ENCODE assay signal across 19 cellular contexts in the genomic region with DNA sequence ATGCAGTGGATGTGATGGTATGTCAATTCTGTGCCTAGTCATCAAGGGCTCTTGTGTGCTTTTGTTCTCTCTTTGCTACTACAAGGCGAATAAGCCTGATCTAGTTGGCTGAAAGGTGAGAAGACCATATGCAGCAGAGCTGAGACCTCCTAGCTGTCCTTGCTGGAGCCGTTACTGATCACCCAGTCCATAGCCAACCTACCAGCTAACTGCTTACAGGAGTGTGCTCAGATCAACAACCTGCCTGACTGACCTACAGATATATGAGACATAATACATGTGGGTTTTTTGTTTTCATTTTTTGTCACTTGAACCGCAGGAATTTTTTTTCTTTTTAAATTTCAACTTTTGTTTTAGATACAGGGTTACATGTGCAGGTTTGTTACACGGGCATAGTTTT. TPM values are rescaled to one million over a fixed set of nuclear protein-coding genes. Genes with fewer than 3 reads are reported as not detected.
DNase-seq lines count a peak whose midpoint lies in the region; ATAC-seq and TF ChIP-seq lines count a peak whose summit lies in the region.
"Had no signal": no experiment of that assay in that cellular context is flagged by ENCODE, and none has a peak within 500 bp of the region (broad histone marks: within the 10 kb centered on the region; RNA-seq: fewer than 3 reads in every experiment).

No MANE protein-coding gene starts in this region.

- no peaks in the 10 kb centered on the region for H3K36me3 ChIP-seq in body of pancreas (replicated peaks in 1 of 2; ENCODE audit: insufficient read depth in 1 of 2, low read depth in 2 of 2)
- H3K36me3 ChIP-seq: BLaER1 treated with 17β-estradiol and CSF1 and Interleukin-3, amounts not matched to agents 10 nM and 100 nM had no signal

- TF ChIP-seq CTCF in WTC11 (IDR thresholded peaks at IDR 0.05): no peak
- TF ChIP-seq CTCF in foreskin keratinocyte (conservative IDR thresholded peaks at IDR 0.05): no peak
- no peak for TF ChIP-seq CTCF in GM13977 (IDR thresholded peaks at IDR 0.05; ENCODE audit: extremely low read depth, insufficient read depth, missing control alignments)
- no peak for TF ChIP-seq CTCF in body of pancreas (IDR thresholded peaks at IDR 0.05)

- H3K9me3 Mint-ChIP-seq in WTC11: peaks cover 9% of the 10 kb centered on the region
- H3K9me3 Mint-ChIP-seq in stimulated activated effector memory CD8-positive, alpha-beta T cell treated with anti-CD3 and anti-CD28 coated beads, Interleukin-12 subunit alpha, Interleukin-12 subunit beta, amount 100 ng/mL, for 72 hours: no peaks in the 10 kb centered on the region
- H3K9me3 Mint-ChIP-seq: CD8-positive, alpha-beta T cell; IgD-negative memory B cell had no signal

- H3K4me1 ChIP-seq in foreskin keratinocyte: no peaks in the 10 kb centered on the region
- no peaks in the 10 kb centered on the region for H3K4me1 ChIP-seq in body of pancreas
- H3K4me1 ChIP-seq: BLaER1 treated with 17β-estradiol and CSF1 and Interleukin-3, amounts not matched to agents 10 nM and 100 nM had no signal

- 83 to 85% methylated on average over 4 of the region's 4 CpGs for WGBS in body of pancreas, 2 donors

- H3K27ac ChIP-seq in foreskin keratinocyte (no peak overlapping the region), body of pancreas (no peak overlapping the region)
- H3K27ac ChIP-seq: 22Rv1; BLaER1 treated with 17β-estradiol and CSF1 and Interleukin-3, amounts not matched to agents 10 nM and 100 nM; GM23248 had no signal

- H3K36me3 Mint-ChIP-seq in WTC11: peaks cover 6% of the 10 kb centered on the region; the same call in 1 of the 2 replicates
- H3K36me3 Mint-ChIP-seq in stimulated activated effector memory CD8-positive, alpha-beta T cell treated with anti-CD3 and anti-CD28 coated beads, Interleukin-12 subunit alpha, Interleukin-12 subunit beta, amount 100 ng/mL, for 72 hours: no peaks in the 10 kb centered on the region
- H3K36me3 Mint-ChIP-seq: CD8-positive, alpha-beta T cell; IgD-negative memory B cell had no signal

- ATAC-seq in WTC11 (peak; percentile 60), foreskin keratinocyte (peak; percentile 23), body of pancreas (no peak), Right ventricle myocardium inferior (no peak)
- ATAC-seq in stimulated activated effector memory CD8-positive, alpha-beta T cell treated with anti-CD3 and anti-CD28 coated beads, Interleukin-12 subunit alpha, Interleukin-12 subunit beta, amount 100 ng/mL, for 72 hours: peak; percentile 53
- ATAC-seq: CD8-positive, alpha-beta T cell; HepG2 had no signal

- intact Hi-C loops in body of pancreas (cut with DNase I): no loop called here
- intact Hi-C loops in Right ventricle myocardium inferior (cut with DNase I): no loop called here

- H3K27me3 ChIP-seq in foreskin keratinocyte (peaks cover 3% of the 10 kb centered on the region), body of pancreas (no peaks in the 10 kb centered on the region)
- H3K27me3 ChIP-seq: BLaER1 treated with 17β-estradiol and CSF1 and Interleukin-3, amounts not matched to agents 10 nM and 100 nM had no signal

- H3K4me1 Mint-ChIP-seq in WTC11: peaks cover 6% of the 10 kb centered on the region
- no peaks in the 10 kb centered on the region for H3K4me1 Mint-ChIP-seq in stimulated activated effector memory CD8-positive, alpha-beta T cell treated with anti-CD3 and anti-CD28 coated beads, Interleukin-12 subunit alpha, Interleukin-12 subunit beta, amount 100 ng/mL, for 72 hours
- H3K4me1 Mint-ChIP-seq: B cell, IgD-negative memory B cell had no signal

- in situ Hi-C loops in GM13977 (cut with MboI; ENCODE audit: low pct_unique_long_range_greater_than_20kb, low sequenced_read_pairs, unreplicated experiment): no loop called here

- H3K4me3 Mint-ChIP-seq in WTC11: no peak overlapping the region
- H3K4me3 Mint-ChIP-seq in stimulated activated effector memory CD8-positive, alpha-beta T cell treated with anti-CD3 and anti-CD28 coated beads, Interleukin-12 subunit alpha, Interleukin-12 subunit beta, amount 100 ng/mL, for 72 hours: no peak overlapping the region
- H3K4me3 Mint-ChIP-seq: B cell; CD8-positive, alpha-beta T cell; H9; IgD-negative memory B cell had no signal

- DNase-seq in NCI-H2029 treated with DMSO at 0.1 percent for 48 hours (lab: John Stamatoyannopoulos, UW) (peak; percentile 3), NCI-H2029 (lab: John Stamatoyannopoulos, UW) (no peak), WTC11 (ENCODE audit: low spot score) (no peak), foreskin keratinocyte (no peak), GM13977 (ENCODE audit: low spot score) (no peak), body of pancreas (no peak), Right ventricle myocardium inferior (ENCODE audit: missing footprints) (no peak)
- no peak for DNase-seq in stimulated activated effector memory CD8-positive, alpha-beta T cell treated with anti-CD3 and anti-CD28 coated beads, Interleukin-12 subunit alpha, Interleukin-12 subunit beta, amount 100 ng/mL, for 72 hours (ENCODE audit: low spot score in 2 of 2)
- DNase-seq: Calu3; CD8-positive, alpha-beta T cell; DMS79 treated with DMSO at 0.1 percent for 48 hours; GF-D8; GM23248; H9 had no signal

- no peak overlapping the region for H3K27ac Mint-ChIP-seq in WTC11
- no peak overlapping the region for H3K27ac Mint-ChIP-seq in stimulated activated effector memory CD8-positive, alpha-beta T cell treated with anti-CD3 and anti-CD28 coated beads, Interleukin-12 subunit alpha, Interleukin-12 subunit beta, amount 100 ng/mL, for 72 hours
- H3K27ac Mint-ChIP-seq: B cell; CD8-positive, alpha-beta T cell; H9; IgD-negative memory B cell had no signal

- no peaks in the 10 kb centered on the region for H3K27me3 Mint-ChIP-seq in WTC11 (ENCODE audit: low read depth)

- no peak for TF ChIP-seq POLR2A in body of pancreas (IDR thresholded peaks at IDR 0.05)

- H3K4me3 ChIP-seq in body of pancreas: no peak overlapping the region
- H3K4me3 ChIP-seq: BLaER1 treated with 17β-estradiol and CSF1 and Interleukin-3, amounts not matched to agents 10 nM and 100 nM; GM23248 had no signal

- CTCF ChIA-PET in WTC11 (lab: Charles Lee): no interaction called here

- H3K9me3 ChIP-seq in body of pancreas: no peaks in the 10 kb centered on the region

- POLR2A ChIA-PET in WTC11 (lab: Charles Lee): no interaction called here

TF ChIP-seq in WTC11, 78 proteins besides CTCF, POLR2A, EP300 and RAD21 (continues in another document):
- TF ChIP-seq ATF1 (CRISPR knock-in tag; IDR thresholded peaks at IDR 0.05): no peak
- TF ChIP-seq SMAD3 (CRISPR knock-in tag; IDR thresholded peaks at IDR 0.05; ENCODE audit: borderline replicate concordance): no peak
- TF ChIP-seq, protein P1, sequence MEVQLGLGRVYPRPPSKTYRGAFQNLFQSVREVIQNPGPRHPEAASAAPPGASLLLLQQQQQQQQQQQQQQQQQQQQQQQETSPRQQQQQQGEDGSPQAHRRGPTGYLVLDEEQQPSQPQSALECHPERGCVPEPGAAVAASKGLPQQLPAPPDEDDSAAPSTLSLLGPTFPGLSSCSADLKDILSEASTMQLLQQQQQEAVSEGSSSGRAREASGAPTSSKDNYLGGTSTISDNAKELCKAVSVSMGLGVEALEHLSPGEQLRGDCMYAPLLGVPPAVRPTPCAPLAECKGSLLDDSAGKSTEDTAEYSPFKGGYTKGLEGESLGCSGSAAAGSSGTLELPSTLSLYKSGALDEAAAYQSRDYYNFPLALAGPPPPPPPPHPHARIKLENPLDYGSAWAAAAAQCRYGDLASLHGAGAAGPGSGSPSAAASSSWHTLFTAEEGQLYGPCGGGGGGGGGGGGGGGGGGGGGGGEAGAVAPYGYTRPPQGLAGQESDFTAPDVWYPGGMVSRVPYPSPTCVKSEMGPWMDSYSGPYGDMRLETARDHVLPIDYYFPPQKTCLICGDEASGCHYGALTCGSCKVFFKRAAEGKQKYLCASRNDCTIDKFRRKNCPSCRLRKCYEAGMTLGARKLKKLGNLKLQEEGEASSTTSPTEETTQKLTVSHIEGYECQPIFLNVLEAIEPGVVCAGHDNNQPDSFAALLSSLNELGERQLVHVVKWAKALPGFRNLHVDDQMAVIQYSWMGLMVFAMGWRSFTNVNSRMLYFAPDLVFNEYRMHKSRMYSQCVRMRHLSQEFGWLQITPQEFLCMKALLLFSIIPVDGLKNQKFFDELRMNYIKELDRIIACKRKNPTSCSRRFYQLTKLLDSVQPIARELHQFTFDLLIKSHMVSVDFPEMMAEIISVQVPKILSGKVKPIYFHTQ (CRISPR knock-in tag; IDR thresholded peaks at IDR 0.05): no peak
- TF ChIP-seq, protein P2, sequence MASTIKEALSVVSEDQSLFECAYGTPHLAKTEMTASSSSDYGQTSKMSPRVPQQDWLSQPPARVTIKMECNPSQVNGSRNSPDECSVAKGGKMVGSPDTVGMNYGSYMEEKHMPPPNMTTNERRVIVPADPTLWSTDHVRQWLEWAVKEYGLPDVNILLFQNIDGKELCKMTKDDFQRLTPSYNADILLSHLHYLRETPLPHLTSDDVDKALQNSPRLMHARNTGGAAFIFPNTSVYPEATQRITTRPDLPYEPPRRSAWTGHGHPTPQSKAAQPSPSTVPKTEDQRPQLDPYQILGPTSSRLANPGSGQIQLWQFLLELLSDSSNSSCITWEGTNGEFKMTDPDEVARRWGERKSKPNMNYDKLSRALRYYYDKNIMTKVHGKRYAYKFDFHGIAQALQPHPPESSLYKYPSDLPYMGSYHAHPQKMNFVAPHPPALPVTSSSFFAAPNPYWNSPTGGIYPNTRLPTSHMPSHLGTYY (CRISPR knock-in tag; IDR thresholded peaks at IDR 0.05): no peak
- TF ChIP-seq FOXP1 (CRISPR knock-in tag; IDR thresholded peaks at IDR 0.05; ENCODE audit: borderline replicate concordance): no peak
- no peak for TF ChIP-seq KAT7 (CRISPR knock-in tag; IDR thresholded peaks at IDR 0.05; ENCODE audit: borderline replicate concordance)

RNA-seq across cellular contexts. Expression of a gene that starts 22.8 kb away (rescaled TPM):
- 2.7 to 3.3 TPM (median 2.9 TPM) in 3 replicates for total RNA-seq in WTC11 (2021)
- total RNA-seq in foreskin keratinocyte: 11.1 and 11.9 TPM in 2 replicates
- 10.8 and 12.0 TPM in 2 replicates for polyA plus RNA-seq in foreskin keratinocyte
- total RNA-seq in body of pancreas: 1 to 10 TPM; 5.3 to 7.0 TPM
- 14.8 TPM for total RNA-seq in Right ventricle myocardium inferior

RNA-seq across cellular contexts. Expression of a gene that starts 29.4 kb away (rescaled TPM):
- 20.6 to 25.2 TPM (median 24.3 TPM) in 3 replicates for total RNA-seq in WTC11 (2021)
- 19.5 and 20.1 TPM in 2 replicates for total RNA-seq in foreskin keratinocyte
- 13.6 and 14.8 TPM in 2 replicates for polyA plus RNA-seq in foreskin keratinocyte
- 10 to 100 TPM; 26.2 to 42.2 TPM for total RNA-seq in body of pancreas
- 35.9 TPM for total RNA-seq in Right ventricle myocardium inferior

Comparison
In these comparisons a context has a peak if more than half of its experiments do, and no peak if none do; other contexts are left out.
1. ATAC-seq: peak in WTC11 (single experiment), foreskin keratinocyte (single experiment) and stimulated activated effector memory CD8-positive, alpha-beta T cell treated with anti-CD3 and anti-CD28 coated beads, Interleukin-12 subunit alpha, Interleukin-12 subunit beta, amount 100 ng/mL, for 72 hours (single experiment); none in body of pancreas (single experiment) and Right ventricle myocardium inferior (single experiment).